ENCODE assay signal across 8 cellular contexts in genomic region chr3:197554562-197555280, GRCh38. TPM values are rescaled to one million over a fixed set of nuclear protein-coding genes. Genes with fewer than 3 reads are reported as not detected.
A peak's percentile ranks its signal among the peaks of the same experiment; 100 is the strongest.
DNase-seq lines count a peak whose midpoint lies in the region; ATAC-seq and TF ChIP-seq lines count a peak whose summit lies in the region.

No MANE protein-coding gene starts in this region.

- H3K27me3 ChIP-seq in left ventricle myocardium inferior (ENCODE audit: low read depth), result peaks cover 41% of the 10 kb centered on the region

- peaks cover 38% of the 10 kb centered on the region for H3K4me1 ChIP-seq in left ventricle myocardium inferior

- H3K36me3 Mint-ChIP-seq in T-cell, result peaks cover 6% of the 10 kb centered on the region
- peaks cover 2% of the 10 kb centered on the region for H3K36me3 Mint-ChIP-seq in progenitor cell of endocrine pancreas (ENCODE audit: insufficient read depth)

- DNase-seq in GM13976 (ENCODE audit: low spot score) (peak; percentile 98), NCI-H146 (lab: John Stamatoyannopoulos, UW) (peak; percentile 99), T-cell (peak; percentile 78 to 93 (median 85)), amygdala (lab: John Stamatoyannopoulos, UW) (peak; percentile 74 to 98 (median 96)), left ventricle myocardium inferior (peak; percentile 94), progenitor cell of endocrine pancreas (ENCODE audit: low spot score, unreplicated experiment) (peak; percentile 95), ureter (ENCODE audit: low spot score) (peak; percentile 96)

- in situ Hi-C loops in GM13976 (cut with MboI; ENCODE audit: low sequenced_read_pairs, unreplicated experiment), result no loop called here

- H3K27ac Mint-ChIP-seq in T-cell, result peak overlapping the region; percentile 88 to 89
- peak overlapping the region; percentile 98 for H3K27ac Mint-ChIP-seq in progenitor cell of endocrine pancreas

- intact Hi-C loops in left ventricle myocardium inferior (cut with micrococcal nuclease), result no loop called here

- peaks cover 2 to 6% of the 10 kb centered on the region in 2 donors for H3K27me3 Mint-ChIP-seq in T-cell
- H3K27me3 Mint-ChIP-seq in progenitor cell of endocrine pancreas, result no peaks in the 10 kb centered on the region

- POLR2A ChIA-PET in T-cell (lab: Charles Lee), result no interaction called here

- H3K36me3 ChIP-seq in left ventricle myocardium inferior, result no peaks in the 10 kb centered on the region

- TF ChIP-seq CTCF in GM13976 (IDR thresholded peaks at IDR 0.05; ENCODE audit: borderline replicate concordance, control extremely low read depth, extremely low read depth, insufficient read depth, missing control alignments), result peak; percentile 69
- peak; percentile 67 for TF ChIP-seq CTCF in left ventricle myocardium inferior (IDR thresholded peaks at IDR 0.05; ENCODE audit: borderline replicate concordance)
- TF ChIP-seq CTCF in progenitor cell of endocrine pancreas (IDR thresholded peaks at IDR 0.05; ENCODE audit: unreplicated experiment), result peak; percentile 59

- CTCF ChIA-PET in T-cell (lab: Charles Lee), result no interaction called here

- H3K4me1 Mint-ChIP-seq in T-cell (peaks cover 21 to 34% (median 31%) of the 10 kb centered on the region in 3 donors), progenitor cell of endocrine pancreas (ENCODE audit: low read depth) (peaks cover 16% of the 10 kb centered on the region)

- peak overlapping the region; percentile 90 for H3K27ac ChIP-seq in left ventricle myocardium inferior (replicated peaks)

- H3K9me3 Mint-ChIP-seq in T-cell, result no peaks in the 10 kb centered on the region
- H3K9me3 Mint-ChIP-seq in progenitor cell of endocrine pancreas (ENCODE audit: low read depth), result no peaks in the 10 kb centered on the region

- ATAC-seq in HG02852 (IDR thresholded peaks at IDR 0.05; ENCODE audit: unreplicated experiment), result peak; percentile 94
- peak; percentile 95 to 96 (median 96) for ATAC-seq in T-cell (replicated peaks in 1 of 4)

- peak overlapping the region; percentile 80 for H3K4me3 ChIP-seq in left ventricle myocardium inferior

- no peaks in the 10 kb centered on the region for H3K9me3 ChIP-seq in left ventricle myocardium inferior (replicated peaks)

- H3K4me3 Mint-ChIP-seq in T-cell (peak overlapping the region; percentile 88 to 92 (median 91)), progenitor cell of endocrine pancreas (ENCODE audit: low read depth) (peak overlapping the region; percentile 80)

RNA-seq across cellular contexts. Expression of gene BDH1, which starts 1.0 kb away (rescaled TPM):
- 10 to 100 TPM; 31.1 to 74.7 (median 68.9) TPM for total RNA-seq in T-cell
- 90.0 TPM for total RNA-seq in left ventricle myocardium inferior
- 41.9 and 42.8 TPM in 2 replicates for total RNA-seq in progenitor cell of endocrine pancreas
- 69.4 TPM for total RNA-seq in ureter

Comparison
In these comparisons a context has a peak if more than half of its experiments do, and no peak if none do; other contexts are left out.
1. Peak in every context shown above with its lines: DNase-seq, ATAC-seq, H3K4me3 ChIP-seq and H3K27ac ChIP-seq.